In the genomic region with DNA sequence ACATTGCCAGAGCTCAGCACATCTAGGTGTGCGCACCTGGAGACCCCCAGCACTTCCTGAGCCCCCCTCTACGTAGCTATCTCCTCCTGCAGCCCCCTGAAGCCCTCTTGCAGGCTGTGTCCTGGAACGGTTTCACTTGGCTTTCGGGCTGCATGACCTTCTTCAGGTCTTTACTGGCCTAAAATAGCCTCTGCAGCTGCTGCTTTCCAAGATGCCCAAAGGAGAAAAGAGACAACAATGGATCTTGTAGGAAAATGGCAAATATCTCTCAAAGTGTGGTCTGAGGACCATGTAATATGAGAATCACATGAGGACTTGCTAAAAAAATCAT, we compare ENCODE assay signal across 19 cellular contexts. TPM values are rescaled to one million over a fixed set of nuclear protein-coding genes. Genes with fewer than 3 reads are reported as not detected.
DNase-seq lines count a peak whose midpoint lies in the region; ATAC-seq, FAIRE-seq and TF ChIP-seq lines count a peak whose summit lies in the region.
"Had no signal": no experiment of that assay in that cellular context is flagged by ENCODE, and none has a peak within 500 bp of the region (broad histone marks: within the 10 kb centered on the region; RNA-seq: fewer than 3 reads in every experiment).

No MANE protein-coding gene starts in this region.

- WGBS in H1 (ENCODE audit: extremely low coverage in 1 of 2, insufficient coverage in 1 of 2, insufficient read length in 1 of 2, insufficient replicate concordance in 2 of 2, low coverage in 1 of 2, low lambda C conversion rate in 2 of 2, missing lambda C conversion rate in 1 of 2), 2 experiments, result 87% methylated on average over 4 of the region's 4 CpGs; no CpG with 5 or more reads in 1 of the 2 experiments

- TF ChIP-seq EP300 in H1 (IDR thresholded peaks at IDR 0.05; ENCODE audit: borderline replicate concordance in 1 of 2, low read depth in 2 of 2, low read length in 2 of 2), result no peak

- H3K9ac ChIP-seq in H1 (replicated peaks in 1 of 4; ENCODE audit: extremely low read depth in 1 of 4, low read depth in 3 of 4, low read length in 3 of 4), result no peak overlapping the region

- no peak overlapping the region for H2BK120ac ChIP-seq in H1 (replicated peaks; ENCODE audit: low read depth, low read length)

- no peaks in the 10 kb centered on the region for H3K27me3 ChIP-seq in H1 (replicated peaks in 1 of 4; ENCODE audit: control insufficient read depth in 3 of 4, extremely low read depth in 1 of 4, insufficient read depth in 3 of 4, low read length in 3 of 4)

- peaks cover 4% of the 10 kb centered on the region for H3K36me3 Mint-ChIP-seq in nephron (ENCODE audit: low read depth)

- CTCF ChIA-PET in H1 (lab: Charles Lee; ENCODE audit: partially characterized antibody), result interaction anchor here (0.6 to 1.2 kb wide), 2 partner anchors 46 kb away, joined by 3 to 4 read pairs; no protein-coding TSS in a partner anchor

- H3K27ac Mint-ChIP-seq in nephron, result peak overlapping the region in 2 of 3 experiments; percentile 40 to 59
- H3K27ac Mint-ChIP-seq: activated CD4-positive, alpha-beta memory T cell treated with anti-CD3 and anti-CD28 coated beads, Interleukin-2, amount 10 ng/mL, durations not matched to agents 7 days and 5 days; activated T-cell treated with anti-CD3 and anti-CD28 coated beads, Interleukin-2, amount 50 U/mL, for 72 hours; stimulated activated naive B cell treated with anti-CD40 and anti-IgM and Interleukin-4, amounts not matched to agents 10 μg/mL and 1 μg/mL and 100 μg/mL, for 72 hours had no signal

- H4K91ac ChIP-seq in H1 (replicated peaks; ENCODE audit: insufficient read length, low read length), result peak overlapping the region; percentile 69

- no peak for TF ChIP-seq CTCF in C4-2B (conservative IDR thresholded peaks at IDR 0.05)
- no peak for TF ChIP-seq CTCF in H1 (IDR thresholded peaks at IDR 0.05; ENCODE audit: control extremely low read depth in 1 of 3, insufficient read depth in 1 of 3, low read depth in 1 of 3, low read length in 3 of 3)
- TF ChIP-seq CTCF in nephron (IDR thresholded peaks at IDR 0.05; ENCODE audit: unreplicated experiment in 3 of 3), result no peak

- no peaks in the 10 kb centered on the region for H4K20me1 ChIP-seq in H1 (replicated peaks in 1 of 2; ENCODE audit: control insufficient read depth in 1 of 2, insufficient read depth in 2 of 2, low read length in 2 of 2)

- peaks cover 45% of the 10 kb centered on the region for H3K4me1 Mint-ChIP-seq in nephron

- no peaks in the 10 kb centered on the region for H3K23me2 ChIP-seq in H1 (ENCODE audit: low read depth, low read length)

- H3K27me3 Mint-ChIP-seq in nephron (ENCODE audit: low read depth), result no peaks in the 10 kb centered on the region
- H3K27me3 Mint-ChIP-seq: activated CD4-positive, alpha-beta memory T cell treated with anti-CD3 and anti-CD28 coated beads, Interleukin-2, amount 10 ng/mL, durations not matched to agents 7 days and 5 days had no signal

- no peak overlapping the region for H3K4me3 ChIP-seq in H1 (ENCODE audit: extremely low read depth in 1 of 4, insufficient read depth in 2 of 4, low read depth in 3 of 4, low read length in 4 of 4)
- H3K4me3 ChIP-seq: GM12878 had no signal

- TF ChIP-seq POLR2A in H1 (IDR thresholded peaks at IDR 0.05; ENCODE audit: control extremely low read depth in 1 of 2, low read depth in 2 of 2, low read length in 2 of 2), result no peak

- H3K4me2 ChIP-seq in H1 (ENCODE audit: insufficient read depth in 1 of 2, low read depth in 2 of 2, low read length in 2 of 2), result no peak overlapping the region

- no peak overlapping the region for H3K23ac ChIP-seq in H1 (ENCODE audit: insufficient read length)

- H2AK5ac ChIP-seq in H1 (ENCODE audit: low read depth, low read length), result no peak overlapping the region

- no peaks in the 10 kb centered on the region for H3K79me2 ChIP-seq in H1 (ENCODE audit: control insufficient read depth in 1 of 2, insufficient read depth in 2 of 2, low read length in 2 of 2)

- H3K27ac ChIP-seq in C4-2B (peak overlapping the region; percentile 61), H1 (ENCODE audit: low read depth, low read length) (no peak overlapping the region)
- H3K27ac ChIP-seq: WERI-Rb-1 had no signal

- DNase-seq in LHCN-M2 (ENCODE audit: low read depth), result peak; percentile 60
- DNase-seq in H1 (ENCODE audit: low read depth in 1 of 2, low spot score in 2 of 2), result no peak
- DNase-seq in NCI-H748 (lab: John Stamatoyannopoulos, UW; ENCODE audit: unreplicated experiment), result no peak
- DNase-seq: activated CD4-positive, alpha-beta memory T cell treated with anti-CD3 and anti-CD28 coated beads, Interleukin-2, amount 10 ng/mL, durations not matched to agents 7 days and 5 days; central memory CD4-positive, alpha-beta T cell; effector CD8-positive, alpha-beta T cell; MV-4-11; stimulated activated naive B cell treated with anti-CD40 and anti-IgM and Interleukin-4, amounts not matched to agents 10 μg/mL and 1 μg/mL and 100 μg/mL, for 72 hours; WERI-Rb-1 had no signal

- H4K8ac ChIP-seq in H1 (ENCODE audit: extremely low read depth, insufficient read depth, low read length), result peak overlapping the region; percentile 35; the same call in 1 of the 2 replicates

- 0 out of 4 replicates have a peak, but pooled peaks cover 0 to 3% of the 10 kb centered on the region in 2 experiments for H3K9me3 ChIP-seq in H1 (ENCODE audit: insufficient read depth in 2 of 2, low read depth in 1 of 2, low read length in 1 of 2)

- no peak overlapping the region for H4K5ac ChIP-seq in H1 (ENCODE audit: insufficient read length, low read depth, low read length)

- TF ChIP-seq RAD21 in H1 (IDR thresholded peaks at IDR 0.05 in 1 of 2, conservative IDR thresholded peaks at IDR 0.05 in 1 of 2; ENCODE audit: low read depth in 2 of 2, low read length in 2 of 2), result no peak

- H3K79me1 ChIP-seq in H1 (ENCODE audit: low read depth, low read length), result no peaks in the 10 kb centered on the region

- H2BK20ac ChIP-seq in H1 (ENCODE audit: low read length), result no peak overlapping the region

- no peak overlapping the region for H2BK12ac ChIP-seq in H1 (ENCODE audit: low read depth, low read length)

- no peak overlapping the region for H3K56ac ChIP-seq in H1 (replicated peaks; ENCODE audit: insufficient read length, low read depth, low read length)

- no peak for FAIRE-seq in H1 (lab: Jason Lieb, UNC)
- FAIRE-seq: GM12878, urothelium cell line had no signal

- H3K4me1 ChIP-seq in H1 (replicated peaks in 1 of 4; ENCODE audit: control insufficient read depth in 3 of 4, insufficient read depth in 4 of 4, low read length in 3 of 4), result peaks cover 0 to 8% (median 3%) of the 10 kb centered on the region in 4 experiments; a peak in 1 of 7 replicates

- no peaks in the 10 kb centered on the region for H3K36me3 ChIP-seq in H1 (ENCODE audit: control insufficient read depth in 2 of 4, insufficient read depth in 4 of 4, low read length in 3 of 4)
- H3K36me3 ChIP-seq: WERI-Rb-1 had no signal

- H2BK15ac ChIP-seq in H1 (ENCODE audit: low read length), result 0 out of 2 replicates have a peak overlapping the region, but pooled peaks have one; percentile 33

- H3K14ac ChIP-seq in H1 (ENCODE audit: insufficient read length), result no peak overlapping the region

- peak overlapping the region; percentile 46; the same call in 1 of the 2 replicates for H2BK5ac ChIP-seq in H1 (ENCODE audit: low read depth, low read length)

- POLR2A ChIA-PET in H1 (lab: Charles Lee; ENCODE audit: partially characterized antibody), result no interaction called here

- no peak overlapping the region for H3K4ac ChIP-seq in H1 (replicated peaks; ENCODE audit: insufficient read length, low read depth, low read length)

- no peak overlapping the region for H3K18ac ChIP-seq in H1 (ENCODE audit: extremely low read depth, low read length)

- no peaks in the 10 kb centered on the region for H3K9me3 Mint-ChIP-seq in nephron
- H3K9me3 Mint-ChIP-seq: activated T-cell treated with anti-CD3 and anti-CD28 coated beads, Interleukin-2, amount 50 U/mL, for 72 hours had no signal

- ATAC-seq in GM21619 (IDR thresholded peaks at IDR 0.05; ENCODE audit: unreplicated experiment) (no peak), HG02981 (IDR thresholded peaks at IDR 0.05; ENCODE audit: unreplicated experiment) (no peak), GM18867 (IDR thresholded peaks at IDR 0.05; ENCODE audit: unreplicated experiment) (no peak)
- ATAC-seq: activated T-cell treated with anti-CD3 and anti-CD28 coated beads, Interleukin-2, amount 50 U/mL, for 72 hours; GM12878; stimulated activated naive B cell treated with anti-CD40 and anti-IgM and Interleukin-4, amounts not matched to agents 10 μg/mL and 1 μg/mL and 100 μg/mL, for 72 hours had no signal

- no peak overlapping the region for H3K4me3 Mint-ChIP-seq in nephron
- H3K4me3 Mint-ChIP-seq: activated CD4-positive, alpha-beta memory T cell treated with anti-CD3 and anti-CD28 coated beads, Interleukin-2, amount 10 ng/mL, durations not matched to agents 7 days and 5 days; activated T-cell treated with anti-CD3 and anti-CD28 coated beads, Interleukin-2, amount 50 U/mL, for 72 hours; stimulated activated naive B cell treated with anti-CD40 and anti-IgM and Interleukin-4, amounts not matched to agents 10 μg/mL and 1 μg/mL and 100 μg/mL, for 72 hours had no signal

- peak overlapping the region; percentile 75; the same call in 1 of the 2 replicates for H2AFZ ChIP-seq in H1 (ENCODE audit: low read length)

TF ChIP-seq in H1, 55 proteins besides CTCF, POLR2A, EP300 and RAD21 (continues in another document):
- TF ChIP-seq CREB1 (IDR thresholded peaks at IDR 0.05), result no peak

RNA-seq across cellular contexts. Expression of gene ERMP1, which starts 6.6 kb away (rescaled TPM):
- total RNA-seq in LHCN-M2 (2014; rRNA removed), result 5.1 and 8.1 TPM in 2 replicates
- 1.4 TPM for polyA plus RNA-seq in LHCN-M2 (2012)
- 16.5 and 16.7 TPM in 2 replicates for total RNA-seq in H1 (2021; fragmentation: NEBNext Ultra II Directional; extraction: Animal tissue kit (Norgen Biotek cat#: 25700))
- 8.3 and 12.8 TPM in 2 replicates for polyA plus RNA-seq in H1 (2011; rRNA removed)
- 12.4 TPM for polyA plus RNA-seq in H1 (2011; cell fraction: cytosol; rRNA removed)
- polyA plus RNA-seq in H1 (2011; cell fraction: nucleus; rRNA removed), result 9.4 TPM
- polyA plus RNA-seq in H1 (2012, experiment 1 of 2), result 11.0 to 15.0 TPM (median 13.3 TPM) in 4 replicates
- 0.96 TPM for polyA plus RNA-seq in H1 (2012, experiment 2 of 2)
- 19.5 TPM for polyA plus RNA-seq in H1 (2013, experiment 1 of 2)
- polyA plus RNA-seq in H1 (2013, experiment 2 of 2), result 18.8 TPM
- 25.8 and 34.7 TPM in 2 replicates for polyA minus RNA-seq in H1 (2011; rRNA and poly(A)+ RNA removed)
- 10.8 TPM for polyA minus RNA-seq in H1 (2011; cell fraction: cytosol; rRNA and poly(A)+ RNA removed)
- 16.9 TPM for polyA minus RNA-seq in H1 (2011; cell fraction: nucleus; rRNA and poly(A)+ RNA removed)

RNA-seq across cellular contexts. Expression of gene MLANA, which starts 51.2 kb away (rescaled TPM):
- 0.11 TPM in 1 of 2 replicates, not detected in the other for total RNA-seq in LHCN-M2 (2014; rRNA removed)
- 0.07 TPM for polyA plus RNA-seq in LHCN-M2 (2012)
- not detected in 2 replicates for total RNA-seq in H1 (2021; fragmentation: NEBNext Ultra II Directional; extraction: Animal tissue kit (Norgen Biotek cat#: 25700))
- polyA plus RNA-seq in H1 (2011; rRNA removed), result not detected in 2 replicates
- polyA plus RNA-seq in H1 (2011; cell fraction: cytosol; rRNA removed), result not detected
- polyA plus RNA-seq in H1 (2011; cell fraction: nucleus; rRNA removed), result not detected
- polyA plus RNA-seq in H1 (2012, experiment 1 of 2), result not detected in 4 replicates
- not detected for polyA plus RNA-seq in H1 (2012, experiment 2 of 2)
- not detected for polyA plus RNA-seq in H1 (2013, experiment 1 of 2)
- polyA plus RNA-seq in H1 (2013, experiment 2 of 2), result not detected
- not detected in 2 replicates for polyA minus RNA-seq in H1 (2011; rRNA and poly(A)+ RNA removed)
- polyA minus RNA-seq in H1 (2011; cell fraction: cytosol; rRNA and poly(A)+ RNA removed), result not detected
- not detected for polyA minus RNA-seq in H1 (2011; cell fraction: nucleus; rRNA and poly(A)+ RNA removed)
- total RNA-seq: activated CD4-positive, alpha-beta memory T cell treated with anti-CD3 and anti-CD28 coated beads, Interleukin-2, amount 10 ng/mL, durations not matched to agents 7 days and 5 days; activated T-cell treated with anti-CD3 and anti-CD28 coated beads, Interleukin-2, amount 50 U/mL, for 72 hours; H4; left colon had no signal
